In the genomic region with DNA sequence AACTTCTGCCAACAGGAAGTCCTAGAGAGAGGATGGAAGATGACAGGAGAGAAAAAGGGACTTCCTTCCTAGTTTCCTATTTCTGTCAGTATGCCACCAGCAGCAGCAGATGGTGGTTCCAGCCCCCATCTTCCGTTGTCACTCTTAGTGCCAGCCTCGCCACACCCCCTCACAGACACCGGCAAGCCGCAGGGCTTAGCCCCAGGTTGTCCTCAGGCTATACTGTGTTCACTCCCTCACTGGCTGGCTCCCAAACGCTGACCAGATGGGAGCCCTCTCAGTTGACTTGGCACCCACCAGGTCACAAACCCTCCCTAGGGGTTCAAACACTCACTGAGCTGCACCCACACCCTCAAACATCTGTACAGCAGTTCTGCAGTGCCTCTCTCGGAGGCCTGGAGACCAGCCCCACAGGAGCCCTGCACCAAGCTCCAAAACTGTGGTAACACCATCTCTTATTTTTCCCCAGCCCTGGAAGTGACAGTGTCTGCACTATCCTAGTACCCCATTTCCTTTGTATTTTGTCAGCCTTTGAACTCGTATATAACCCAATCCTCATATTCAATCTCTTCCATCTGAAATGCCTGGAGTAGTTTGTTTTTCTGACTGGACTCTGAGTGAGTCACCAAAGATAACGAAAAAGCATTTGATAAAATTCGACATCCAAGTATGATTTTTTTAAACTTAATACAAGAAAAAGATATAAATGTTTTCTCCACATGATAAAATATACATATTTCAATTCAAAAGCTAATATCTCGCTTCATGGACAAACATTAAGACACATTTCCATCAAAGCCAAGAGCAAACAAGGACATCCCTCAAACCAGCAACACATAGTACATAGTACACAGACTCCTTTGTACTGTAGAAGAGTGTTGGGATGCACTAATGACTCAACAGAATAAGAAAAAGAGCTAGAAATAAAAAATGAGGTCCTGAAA, we compare ENCODE assay signal across 8 cellular contexts. TPM values are rescaled to one million over a fixed set of nuclear protein-coding genes. Genes with fewer than 3 reads are reported as not detected.
A peak's percentile ranks its signal among the peaks of the same experiment; 100 is the strongest.
DNase-seq lines count a peak whose midpoint lies in the region; ATAC-seq and TF ChIP-seq lines count a peak whose summit lies in the region.

No MANE protein-coding gene starts in this region.

- no peaks in the 10 kb centered on the region for H3K27me3 Mint-ChIP-seq in chondrocyte (ENCODE audit: low read depth)
- no peaks in the 10 kb centered on the region for H3K27me3 Mint-ChIP-seq in neural crest cell (ENCODE audit: low read depth)

- TF ChIP-seq CTCF in chondrocyte (IDR thresholded peaks at IDR 0.05) (no peak), neural crest cell (conservative IDR thresholded peaks at IDR 0.05) (no peak)

- peaks cover 75% of the 10 kb centered on the region for H3K4me1 Mint-ChIP-seq in chondrocyte (ENCODE audit: low read depth)
- H3K4me1 Mint-ChIP-seq in neural crest cell, result peaks cover 48% of the 10 kb centered on the region

- H3K36me3 Mint-ChIP-seq in chondrocyte (ENCODE audit: low read depth) (peaks cover 6% of the 10 kb centered on the region), neural crest cell (ENCODE audit: low read depth) (peaks cover 17% of the 10 kb centered on the region)

- H3K27ac Mint-ChIP-seq in chondrocyte (ENCODE audit: unreplicated experiment) (peak overlapping the region; percentile 78), neural crest cell (ENCODE audit: unreplicated experiment) (peak overlapping the region; percentile 78)

- peaks cover 5% of the 10 kb centered on the region for H3K9me3 Mint-ChIP-seq in chondrocyte (ENCODE audit: low read depth)
- H3K9me3 Mint-ChIP-seq in neural crest cell, result peaks cover 7% of the 10 kb centered on the region

- H3K4me3 Mint-ChIP-seq in chondrocyte (ENCODE audit: unreplicated experiment) (peak overlapping the region; percentile 23), neural crest cell (peak overlapping the region; percentile 19)

- DNase-seq in COLO829 (ENCODE audit: low spot score) (peak; percentile 71), NCI-H69 (lab: John Stamatoyannopoulos, UW) (peak; percentile 71), chondrocyte (ENCODE audit: low spot score) (no peak), neural crest cell (ENCODE audit: low read depth, low spot score) (no peak), inferior parietal cortex (ENCODE audit: extremely low spot score) (no peak), T1000 (lab: John Stamatoyannopoulos, UW) (no peak)

- ATAC-seq in GM19455 (IDR thresholded peaks at IDR 0.05; ENCODE audit: unreplicated experiment) (no peak), GM18867 (IDR thresholded peaks at IDR 0.05; ENCODE audit: unreplicated experiment) (no peak)

RNA-seq across cellular contexts. Expression of gene SMURF1, which starts 34.5 kb away (rescaled TPM):
- total RNA-seq in chondrocyte (28.2 to 32.2 TPM (median 30.2 TPM) in 3 replicates), neural crest cell (24.5 and 24.6 TPM in 2 replicates)

Comparison
In these comparisons a context has a peak if more than half of its experiments do, and no peak if none do; other contexts are left out.
1. DNase-seq: peak in COLO829 (single experiment) and NCI-H69 (single experiment); none in chondrocyte (single experiment), neural crest cell (single experiment), inferior parietal cortex (single experiment) and T1000 (single experiment).